Comparison of ENCODE assay signal across 10 cellular contexts in genomic region chr5:74135033-74135432, GRCh38.
"Had no signal": no experiment of that assay in that cellular context is flagged by ENCODE, and none has a peak within 500 bp of the region (broad histone marks: within the 10 kb centered on the region; RNA-seq: fewer than 3 reads in every experiment).

No MANE protein-coding gene starts in this region.

- H3K4me3 ChIP-seq: GM23338, K562 had no signal

- DNase-seq: H9, HCEC 1CT, HFFc6, IMR-90, KG1 had no signal

- ATAC-seq: GM23338, K562 had no signal

- FAIRE-seq: H1, H54, HTR-8/SVneo, K562 had no signal
